In genomic region chr3:147099076-147099475, GRCh38 we compare ENCODE assay signal across 18 cellular contexts.
A peak's percentile ranks its signal among the peaks of the same experiment; 100 is the strongest.
DNase-seq lines count a peak whose midpoint lies in the region; TF ChIP-seq lines count a peak whose summit lies in the region.
"Had no signal": no experiment of that assay in that cellular context is flagged by ENCODE, and none has a peak within 500 bp of the region (broad histone marks: within the 10 kb centered on the region; RNA-seq: fewer than 3 reads in every experiment).

No MANE protein-coding gene starts in this region.

- H3K36me3 ChIP-seq in mammary epithelial cell (ENCODE audit: insufficient read depth, low read length): no peaks in the 10 kb centered on the region
- H3K36me3 ChIP-seq: BLaER1 treated with 17β-estradiol and CSF1 and Interleukin-3, amounts not matched to agents 10 nM and 100 nM had no signal

- TF ChIP-seq CTCF in fibroblast of mammary gland (conservative IDR thresholded peaks at IDR 0.05; ENCODE audit: control insufficient read depth, insufficient read depth, low read depth, low read length): no peak
- no peak for TF ChIP-seq CTCF in mammary epithelial cell (conservative IDR thresholded peaks at IDR 0.05 in 1 of 2, IDR thresholded peaks at IDR 0.05 in 1 of 2; ENCODE audit: extremely low read depth in 1 of 2, insufficient read depth in 1 of 2, low read depth in 1 of 2, low read length in 2 of 2)

- H3K4me2 ChIP-seq in mammary epithelial cell (ENCODE audit: insufficient read depth, low read depth, low read length): no peak overlapping the region
- H3K4me2 ChIP-seq: BLaER1 treated with 17β-estradiol and CSF1 and Interleukin-3, amounts not matched to agents 10 nM and 100 nM had no signal

- H4K20me1 ChIP-seq in mammary epithelial cell (ENCODE audit: insufficient read depth, low read length): no peaks in the 10 kb centered on the region
- H4K20me1 ChIP-seq: BLaER1 treated with 17β-estradiol and CSF1 and Interleukin-3, amounts not matched to agents 10 nM and 100 nM had no signal

- no peaks in the 10 kb centered on the region for H3K79me2 ChIP-seq in mammary epithelial cell (ENCODE audit: insufficient read depth, low read length)

- dilution Hi-C loops in mammary epithelial cell (cut with HindIII; ENCODE audit: low sequenced_read_pairs): no loop called here

- no peak overlapping the region for H3K27ac ChIP-seq in mammary epithelial cell (ENCODE audit: insufficient read depth, low read depth, low read length)
- H3K27ac ChIP-seq: BLaER1 treated with 17β-estradiol and CSF1 and Interleukin-3, amounts not matched to agents 10 nM and 100 nM; HL-60 had no signal

- no peaks in the 10 kb centered on the region for H3K27me3 ChIP-seq in mammary epithelial cell (ENCODE audit: insufficient read depth, low read length)
- H3K27me3 ChIP-seq: BLaER1 treated with 17β-estradiol and CSF1 and Interleukin-3, amounts not matched to agents 10 nM and 100 nM had no signal

- intact Hi-C loops in mammary epithelial cell (cut with micrococcal nuclease): no loop called here

- WGBS in mammary epithelial cell (ENCODE audit: low coverage, missing lambda C conversion rate): 94% methylated on average over 3 of the region's 3 CpGs

- CTCF ChIA-PET in mammary epithelial cell (lab: Charles Lee; ENCODE audit: low non-redundant PET): no interaction called here

- H2AFZ ChIP-seq in mammary epithelial cell (ENCODE audit: low read depth, low read length): no peak overlapping the region

- in situ Hi-C loops in mammary epithelial cell (cut with MboI; ENCODE audit: low sequenced_read_pairs in 2 of 2): no loop called here

- H3K4me1 ChIP-seq in mammary epithelial cell (ENCODE audit: insufficient read depth, low read length): no peaks in the 10 kb centered on the region
- H3K4me1 ChIP-seq: BLaER1 treated with 17β-estradiol and CSF1 and Interleukin-3, amounts not matched to agents 10 nM and 100 nM had no signal

- no TSS peak for BruUV-seq in mammary epithelial cell (replicated peaks; lab: Mats Ljungman, UMichigan)

- DNase-seq in ELR (ENCODE audit: low read depth): peak; percentile 25
- DNase-seq in LHCN-M2 (ENCODE audit: low read depth): peak; percentile 51
- DNase-seq in fibroblast of mammary gland (ENCODE audit: low read depth): peak; percentile 4
- DNase-seq in Ammon's horn (ENCODE audit: low spot score): no peak
- DNase-seq in mammary epithelial cell: no peak
- DNase-seq in NCI-H774 (lab: John Stamatoyannopoulos, UW): no peak
- no peak for DNase-seq in CD1c-positive myeloid dendritic cell (ENCODE audit: extremely low spot score)
- DNase-seq: 8988T; CD4-positive, CD25-positive, alpha-beta regulatory T cell; CD8-positive, alpha-beta memory T cell; COR-L47; DMS 273 treated with DMSO at 0.1 percent for 48 hours; DMS53; DND-41; GDM1; HFFc6 had no signal

- H3K4me3 ChIP-seq in fibroblast of mammary gland (ENCODE audit: control insufficient read depth, low read depth, low read length): no peak overlapping the region
- no peak overlapping the region for H3K4me3 ChIP-seq in mammary epithelial cell (replicated peaks in 1 of 3; ENCODE audit: insufficient read depth in 1 of 3, low read depth in 2 of 3, low read length in 3 of 3)
- H3K4me3 ChIP-seq: BLaER1 treated with 17β-estradiol and CSF1 and Interleukin-3, amounts not matched to agents 10 nM and 100 nM had no signal

- H3K9me3 ChIP-seq in mammary epithelial cell (replicated peaks; ENCODE audit: insufficient read depth, low read length): no peaks in the 10 kb centered on the region

- no peak overlapping the region for H3K9ac ChIP-seq in mammary epithelial cell (ENCODE audit: insufficient read depth, low read length)
- H3K9ac ChIP-seq: BLaER1 treated with 17β-estradiol and CSF1 and Interleukin-3, amounts not matched to agents 10 nM and 100 nM had no signal

Comparison
In these comparisons a context has a peak if more than half of its experiments do, and no peak if none do; other contexts are left out.
1. DNase-seq: peak in ELR (single experiment), LHCN-M2 (single experiment) and fibroblast of mammary gland (single experiment); none in Ammon's horn (single experiment), mammary epithelial cell (single experiment), NCI-H774 (single experiment) and CD1c-positive myeloid dendritic cell (single experiment).